23 cellular contexts compared by ENCODE assay signal in the genomic region with DNA sequence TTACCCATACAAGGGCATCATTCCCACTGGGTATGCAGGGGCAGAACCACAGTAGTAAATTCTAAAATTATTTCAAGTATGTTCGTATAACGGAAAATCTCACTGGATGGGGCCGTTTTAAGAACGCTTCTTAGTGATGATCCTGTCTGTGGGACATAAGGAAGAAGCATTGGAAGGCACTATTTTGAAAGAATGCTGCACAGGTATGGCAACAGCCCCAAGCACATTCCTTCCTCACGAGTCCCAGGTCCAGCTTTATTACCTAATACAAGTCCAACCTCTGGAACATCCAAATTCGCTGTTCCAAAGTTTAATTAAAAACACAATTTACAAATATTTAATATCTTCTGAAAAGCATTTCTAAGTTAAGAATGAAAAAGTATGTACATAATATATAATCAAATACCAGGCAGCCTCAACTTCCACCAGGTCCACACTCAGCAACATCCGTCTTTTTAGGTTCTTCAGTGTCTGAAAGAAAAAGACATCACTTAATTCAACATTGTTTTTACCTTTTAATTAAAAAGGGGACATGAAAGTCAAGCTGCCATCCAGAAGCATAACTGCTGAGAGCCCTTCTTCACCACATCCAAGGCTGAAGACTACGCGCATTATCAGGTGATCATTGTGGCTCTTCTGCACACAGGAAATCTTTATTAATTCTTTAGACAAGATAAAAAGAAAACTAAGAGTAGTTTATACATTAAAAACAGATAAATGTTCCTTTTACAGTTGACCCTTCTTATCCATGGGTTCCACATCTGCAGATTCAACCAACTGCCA. TPM values are rescaled to one million over a fixed set of nuclear protein-coding genes. Genes with fewer than 3 reads are reported as not detected.
A peak's percentile ranks its signal among the peaks of the same experiment; 100 is the strongest.
DNase-seq lines count a peak whose midpoint lies in the region; ATAC-seq, FAIRE-seq and TF ChIP-seq lines count a peak whose summit lies in the region.
"Had no signal": no experiment of that assay in that cellular context is flagged by ENCODE, and none has a peak within 500 bp of the region (broad histone marks: within the 10 kb centered on the region; RNA-seq: fewer than 3 reads in every experiment).

No MANE protein-coding gene starts in this region.

- no peak overlapping the region for H4K8ac ChIP-seq in mesenchymal stem cell (ENCODE audit: low read length)

- DNase-seq in stimulated activated CD4-positive, alpha-beta T cell treated with anti-CD3 and anti-CD28 coated beads, Interleukin-4, amount 100 ng/mL, for 24 hours, result peak; percentile 2
- no peak for DNase-seq in stimulated activated CD4-positive, alpha-beta T cell treated with anti-CD3 and anti-CD28 coated beads, Interleukin-4, amount 100 ng/mL, for 4 hours
- DNase-seq in activated CD8-positive, alpha-beta T cell treated with anti-CD3 and anti-CD28 coated beads for 36 hours, result no peak
- DNase-seq in stimulated activated naive B cell treated with anti-CD40 and anti-IgM and Interleukin-4, amounts not matched to agents 10 μg/mL and 1 μg/mL and 100 μg/mL, for 72 hours, result no peak
- no peak for DNase-seq in mesenchymal stem cell
- DNase-seq: activated CD4-positive, alpha-beta T cell treated with anti-CD3 and anti-CD28 coated beads, Interleukin-2, amount 50 U/mL, for 48 hours; GF-D8; HCEC 1CT; left ventricle myocardium superior; NCI-H1092; NCI-H2081; stimulated activated CD4-positive, alpha-beta T cell treated with anti-CD3 and anti-CD28 coated beads, Interleukin-1b, Interleukin-23, amount 100 ng/mL, for 48 hours; substantia nigra had no signal

- FAIRE-seq in islet of Langerhans (lab: Jason Lieb, UNC), result peak; percentile 90
- FAIRE-seq: D721Med, GM12891 had no signal

- H2BK5ac ChIP-seq in mesenchymal stem cell (ENCODE audit: low read depth, low read length, poor library complexity, severe bottlenecking), result no peak overlapping the region

- H2BK12ac ChIP-seq in mesenchymal stem cell (ENCODE audit: low read length in 2 of 2), result no peak overlapping the region

- H3K9ac ChIP-seq in mesenchymal stem cell (ENCODE audit: low read length), result no peak overlapping the region

- intact Hi-C loops in activated CD8-positive, alpha-beta T cell treated with anti-CD3 and anti-CD28 coated beads for 36 hours (cut with micrococcal nuclease), result no loop called here

- H3K9me3 Mint-ChIP-seq in activated CD8-positive, alpha-beta T cell treated with anti-CD3 and anti-CD28 coated beads for 36 hours, result no peaks in the 10 kb centered on the region
- H3K9me3 Mint-ChIP-seq in stimulated activated naive B cell treated with anti-CD40 and anti-IgM and Interleukin-4, amounts not matched to agents 10 μg/mL and 1 μg/mL and 100 μg/mL, for 72 hours, result no peaks in the 10 kb centered on the region
- H3K9me3 Mint-ChIP-seq: activated T-helper 17 cell treated with anti-CD3 and anti-CD28 coated beads, Interleukin-2, amount 50 U/mL, for 72 hours had no signal

- H3K27me3 Mint-ChIP-seq in activated CD8-positive, alpha-beta T cell treated with anti-CD3 and anti-CD28 coated beads for 36 hours, result no peaks in the 10 kb centered on the region
- no peaks in the 10 kb centered on the region for H3K27me3 Mint-ChIP-seq in stimulated activated naive B cell treated with anti-CD40 and anti-IgM and Interleukin-4, amounts not matched to agents 10 μg/mL and 1 μg/mL and 100 μg/mL, for 72 hours
- H3K27me3 Mint-ChIP-seq: activated T-helper 17 cell treated with anti-CD3 and anti-CD28 coated beads, Interleukin-2, amount 50 U/mL, for 72 hours had no signal

- H2BK15ac ChIP-seq in mesenchymal stem cell (ENCODE audit: low read depth, poor library complexity, severe bottlenecking), result no peak overlapping the region

- H3K4me1 Mint-ChIP-seq in activated CD8-positive, alpha-beta T cell treated with anti-CD3 and anti-CD28 coated beads for 36 hours (ENCODE audit: low read depth), result peaks cover 20% of the 10 kb centered on the region
- peaks cover 6 to 20% of the 10 kb centered on the region in 2 donors for H3K4me1 Mint-ChIP-seq in stimulated activated naive B cell treated with anti-CD40 and anti-IgM and Interleukin-4, amounts not matched to agents 10 μg/mL and 1 μg/mL and 100 μg/mL, for 72 hours

- peaks cover 35 to 94% of the 10 kb centered on the region in 2 experiments for H3K36me3 ChIP-seq in mesenchymal stem cell (ENCODE audit: control insufficient read depth in 1 of 2, insufficient read depth in 2 of 2, low read depth in 1 of 2, low read length in 2 of 2)

- no peak overlapping the region for H3K18ac ChIP-seq in mesenchymal stem cell (ENCODE audit: low read depth in 1 of 2, low read length in 2 of 2)

- H3K36me3 Mint-ChIP-seq in activated CD8-positive, alpha-beta T cell treated with anti-CD3 and anti-CD28 coated beads for 36 hours (ENCODE audit: low read depth), result peaks cover 48% of the 10 kb centered on the region
- H3K36me3 Mint-ChIP-seq in stimulated activated naive B cell treated with anti-CD40 and anti-IgM and Interleukin-4, amounts not matched to agents 10 μg/mL and 1 μg/mL and 100 μg/mL, for 72 hours, result peaks cover 22 to 33% of the 10 kb centered on the region in 2 donors

- TF ChIP-seq CTCF in activated CD8-positive, alpha-beta T cell treated with anti-CD3 and anti-CD28 coated beads for 36 hours (IDR thresholded peaks at IDR 0.05), result no peak

- no peak overlapping the region for H3K4ac ChIP-seq in mesenchymal stem cell (ENCODE audit: low read depth in 1 of 2, low read length in 2 of 2)

- H3K27me3 ChIP-seq in mesenchymal stem cell (ENCODE audit: control insufficient read depth in 1 of 2, insufficient read depth in 1 of 2, low read length in 2 of 2), result no peaks in the 10 kb centered on the region
- H3K27me3 ChIP-seq: gastroesophageal sphincter, vagina had no signal

- no peak overlapping the region for H2BK120ac ChIP-seq in mesenchymal stem cell (ENCODE audit: low read depth, low read length)

- POLR2A ChIA-PET in activated CD8-positive, alpha-beta T cell treated with anti-CD3 and anti-CD28 coated beads for 36 hours (lab: Charles Lee), result interaction anchor here (0.7 to 1.2 kb wide), 2 partner anchors 32 to 37 kb away, joined by 3 read pairs; no protein-coding TSS in a partner anchor

- no peak overlapping the region for H3K27ac ChIP-seq in mesenchymal stem cell (ENCODE audit: low read length, poor library complexity, severe bottlenecking)
- H3K27ac ChIP-seq: epithelial cell of prostate, gastroesophageal sphincter, vagina had no signal

- CTCF ChIA-PET in activated CD8-positive, alpha-beta T cell treated with anti-CD3 and anti-CD28 coated beads for 36 hours (lab: Charles Lee), result interaction anchor here (1.9 kb wide), 1 partner anchor 8 kb away, joined by 5 read pairs; no protein-coding TSS in a partner anchor

- no peak overlapping the region for H3K4me2 ChIP-seq in mesenchymal stem cell (ENCODE audit: low read length, poor library complexity, severe bottlenecking)

- no peak overlapping the region for H3K4me3 ChIP-seq in mesenchymal stem cell (ENCODE audit: insufficient read depth in 1 of 2, low read depth in 1 of 2, low read length in 2 of 2)
- H3K4me3 ChIP-seq: gastroesophageal sphincter, vagina had no signal

- no peak overlapping the region for H3K14ac ChIP-seq in mesenchymal stem cell (ENCODE audit: low read length in 2 of 2)

- peak overlapping the region; percentile 75 for H3K27ac Mint-ChIP-seq in activated CD8-positive, alpha-beta T cell treated with anti-CD3 and anti-CD28 coated beads for 36 hours
- peak overlapping the region; percentile 10 for H3K27ac Mint-ChIP-seq in stimulated activated naive B cell treated with anti-CD40 and anti-IgM and Interleukin-4, amounts not matched to agents 10 μg/mL and 1 μg/mL and 100 μg/mL, for 72 hours

- H3K79me1 ChIP-seq in mesenchymal stem cell (replicated peaks; ENCODE audit: low read length, poor library complexity, severe bottlenecking), result peaks cover 4% of the 10 kb centered on the region

- H2AFZ ChIP-seq in mesenchymal stem cell (ENCODE audit: low read depth, low read length), result no peak overlapping the region

- peaks cover 14% of the 10 kb centered on the region for H3K4me1 ChIP-seq in mesenchymal stem cell (ENCODE audit: control insufficient read depth, insufficient read depth, low read depth, low read length)

- 97% methylated on average over 7 of the region's 9 CpGs for WGBS in mesenchymal stem cell

- H3K23ac ChIP-seq in mesenchymal stem cell (ENCODE audit: low read length in 2 of 2), result no peak overlapping the region

- no peak overlapping the region for H2AK5ac ChIP-seq in mesenchymal stem cell (ENCODE audit: low read length, severe bottlenecking)

- no peak overlapping the region for H3K4me3 Mint-ChIP-seq in activated CD8-positive, alpha-beta T cell treated with anti-CD3 and anti-CD28 coated beads for 36 hours
- H3K4me3 Mint-ChIP-seq in stimulated activated naive B cell treated with anti-CD40 and anti-IgM and Interleukin-4, amounts not matched to agents 10 μg/mL and 1 μg/mL and 100 μg/mL, for 72 hours, result no peak overlapping the region
- H3K4me3 Mint-ChIP-seq: activated T-helper 17 cell treated with anti-CD3 and anti-CD28 coated beads, Interleukin-2, amount 50 U/mL, for 72 hours had no signal

- H4K91ac ChIP-seq in mesenchymal stem cell (ENCODE audit: low read length), result no peak overlapping the region

- ATAC-seq in activated CD8-positive, alpha-beta T cell treated with anti-CD3 and anti-CD28 coated beads for 36 hours, result no peak
- no peak for ATAC-seq in stimulated activated naive B cell treated with anti-CD40 and anti-IgM and Interleukin-4, amounts not matched to agents 10 μg/mL and 1 μg/mL and 100 μg/mL, for 72 hours (replicated peaks)
- ATAC-seq in HG03378 (IDR thresholded peaks at IDR 0.05; ENCODE audit: unreplicated experiment) (no peak), HG03095 (IDR thresholded peaks at IDR 0.05; ENCODE audit: unreplicated experiment) (no peak)
- ATAC-seq: activated T-helper 17 cell treated with anti-CD3 and anti-CD28 coated beads, Interleukin-2, amount 50 U/mL, for 72 hours; gastroesophageal sphincter; left ventricle myocardium superior; sciatic nerve had no signal

- H3K9me3 ChIP-seq in mesenchymal stem cell (ENCODE audit: control insufficient read depth, low read length), result no peaks in the 10 kb centered on the region
- H3K9me3 ChIP-seq: gastroesophageal sphincter, vagina had no signal

RNA-seq across cellular contexts. Expression of gene BRD7, which starts 49.8 kb away (rescaled TPM):
- 10 to 100 TPM; 76.2 to 93.4 TPM for total RNA-seq in activated CD8-positive, alpha-beta T cell treated with anti-CD3 and anti-CD28 coated beads for 36 hours
- 60.1 TPM for polyA plus RNA-seq in mesenchymal stem cell (2013, experiment 1 of 2)
- 63.9 TPM for polyA plus RNA-seq in mesenchymal stem cell (2013, experiment 2 of 2)

RNA-seq across cellular contexts. Expression of gene ADCY7, which starts 52.6 kb away (rescaled TPM):
- total RNA-seq in activated CD8-positive, alpha-beta T cell treated with anti-CD3 and anti-CD28 coated beads for 36 hours, result 10 to 100 TPM; 89.9 to 92.1 TPM
- polyA plus RNA-seq in mesenchymal stem cell (2013, experiment 1 of 2), result 6.2 TPM
- polyA plus RNA-seq in mesenchymal stem cell (2013, experiment 2 of 2), result 6.4 TPM
